Comparison of ENCODE assay signal across 1 cellular context in genomic region chr7:106717997-106718871, GRCh38.
TF ChIP-seq lines count a peak whose summit lies in the region.

No MANE protein-coding gene starts in this region.

TF ChIP-seq in K562, 482 proteins besides CTCF, POLR2A, EP300 and RAD21 (continued from another document and continues in another):
- TF ChIP-seq CHD4 (IDR thresholded peaks at IDR 0.05; ENCODE audit: insufficient read depth, insufficient replicate concordance, low read depth, low read length, poor library complexity, severe bottlenecking) (no peak), RCOR1 (IDR thresholded peaks at IDR 0.05; ENCODE audit: borderline replicate concordance in 1 of 2, low read depth in 2 of 2, low read length in 2 of 2) (peak; percentile 70 to 96; a peak in 3 of 4 replicates), TAF9B (IDR thresholded peaks at IDR 0.05; ENCODE audit: partially characterized antibody) (peak; percentile 80), KLF10 (CRISPR knock-in tag; IDR thresholded peaks at IDR 0.05) (no peak), ETV6 (IDR thresholded peaks at IDR 0.05; ENCODE audit: borderline replicate concordance in 1 of 2, low read depth in 2 of 2, low read length in 1 of 2) (peak in 1 of 2 experiments; percentile 74; a peak in 1 of 4 replicates), ETV6 (CRISPR knock-in tag; IDR thresholded peaks at IDR 0.05; ENCODE audit: borderline replicate concordance) (no peak; the same call in 1 of the 2 replicates), SNAPC5 (CRISPR knock-in tag; IDR thresholded peaks at IDR 0.05) (no peak), SIRT6 (IDR thresholded peaks at IDR 0.05; ENCODE audit: low read depth, low read length) (no peak), HMG20B (CRISPR knock-in tag; IDR thresholded peaks at IDR 0.05) (no peak), OTX1 (CRISPR knock-in tag; IDR thresholded peaks at IDR 0.05) (no peak), ZNF174 (CRISPR knock-in tag; IDR thresholded peaks at IDR 0.05) (no peak), E2F5 (CRISPR knock-in tag; IDR thresholded peaks at IDR 0.05) (no peak), EWSR1 (IDR thresholded peaks at IDR 0.05; ENCODE audit: borderline replicate concordance, low read depth, partially characterized antibody) (no peak), SMAD3 (CRISPR knock-in tag; conservative IDR thresholded peaks at IDR 0.05) (no peak), PCBP2 (IDR thresholded peaks at IDR 0.05; ENCODE audit: low read depth, low read length, poor library complexity, severe bottlenecking) (no peak), SETDB1 (IDR thresholded peaks at IDR 0.05; ENCODE audit: low read length) (no peak), PHF8 (IDR thresholded peaks at IDR 0.05; ENCODE audit: borderline replicate concordance, low read length) (0 out of 2 replicates have a peak, but pooled peaks have one; percentile 12), MCM2 (IDR thresholded peaks at IDR 0.05; ENCODE audit: low read depth) (no peak), MECOM (CRISPR knock-in tag; IDR thresholded peaks at IDR 0.05) (no peak), ZNF140 (CRISPR knock-in tag; IDR thresholded peaks at IDR 0.05) (no peak), ZFP30 (CRISPR knock-in tag; IDR thresholded peaks at IDR 0.05; ENCODE audit: borderline replicate concordance) (no peak), NEUROD1 (IDR thresholded peaks at IDR 0.05; ENCODE audit: borderline replicate concordance, low read depth, low read length, partially characterized antibody) (peak; percentile 89), ZFP1 (CRISPR knock-in tag; IDR thresholded peaks at IDR 0.05) (no peak), STAT6 (CRISPR knock-in tag; IDR thresholded peaks at IDR 0.05) (no peak), ZNF124 (CRISPR knock-in tag; IDR thresholded peaks at IDR 0.05) (no peak), RERE (CRISPR knock-in tag; IDR thresholded peaks at IDR 0.05; ENCODE audit: borderline replicate concordance) (no peak), KAT2B (IDR thresholded peaks at IDR 0.05; ENCODE audit: low read depth, low read length) (no peak), KDM1A (IDR thresholded peaks at IDR 0.05) (peak; percentile 87 to 92), ZNF551 (CRISPR knock-in tag; IDR thresholded peaks at IDR 0.05) (no peak), SMAD4 (CRISPR knock-in tag; conservative IDR thresholded peaks at IDR 0.05) (no peak), COPS2 (conservative IDR thresholded peaks at IDR 0.05) (no peak), HNRNPUL1 (IDR thresholded peaks at IDR 0.05; ENCODE audit: low read length) (no peak), ZBTB34 (CRISPR knock-in tag; IDR thresholded peaks at IDR 0.05) (no peak), SMARCA4 (IDR thresholded peaks at IDR 0.05) (peak; percentile 99), ZNF449 (CRISPR knock-in tag; IDR thresholded peaks at IDR 0.05) (no peak), NFE2 (IDR thresholded peaks at IDR 0.05; ENCODE audit: low read depth) (peak; percentile 84), NFXL1 (CRISPR knock-in tag; IDR thresholded peaks at IDR 0.05) (peak; percentile 43; the same call in 1 of the 2 replicates)
- TF ChIP-seq, protein P1, sequence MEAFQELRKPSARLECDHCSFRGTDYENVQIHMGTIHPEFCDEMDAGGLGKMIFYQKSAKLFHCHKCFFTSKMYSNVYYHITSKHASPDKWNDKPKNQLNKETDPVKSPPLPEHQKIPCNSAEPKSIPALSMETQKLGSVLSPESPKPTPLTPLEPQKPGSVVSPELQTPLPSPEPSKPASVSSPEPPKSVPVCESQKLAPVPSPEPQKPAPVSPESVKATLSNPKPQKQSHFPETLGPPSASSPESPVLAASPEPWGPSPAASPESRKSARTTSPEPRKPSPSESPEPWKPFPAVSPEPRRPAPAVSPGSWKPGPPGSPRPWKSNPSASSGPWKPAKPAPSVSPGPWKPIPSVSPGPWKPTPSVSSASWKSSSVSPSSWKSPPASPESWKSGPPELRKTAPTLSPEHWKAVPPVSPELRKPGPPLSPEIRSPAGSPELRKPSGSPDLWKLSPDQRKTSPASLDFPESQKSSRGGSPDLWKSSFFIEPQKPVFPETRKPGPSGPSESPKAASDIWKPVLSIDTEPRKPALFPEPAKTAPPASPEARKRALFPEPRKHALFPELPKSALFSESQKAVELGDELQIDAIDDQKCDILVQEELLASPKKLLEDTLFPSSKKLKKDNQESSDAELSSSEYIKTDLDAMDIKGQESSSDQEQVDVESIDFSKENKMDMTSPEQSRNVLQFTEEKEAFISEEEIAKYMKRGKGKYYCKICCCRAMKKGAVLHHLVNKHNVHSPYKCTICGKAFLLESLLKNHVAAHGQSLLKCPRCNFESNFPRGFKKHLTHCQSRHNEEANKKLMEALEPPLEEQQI (IDR thresholded peaks at IDR 0.05) = peak; percentile 79
- TF ChIP-seq, protein P2, sequence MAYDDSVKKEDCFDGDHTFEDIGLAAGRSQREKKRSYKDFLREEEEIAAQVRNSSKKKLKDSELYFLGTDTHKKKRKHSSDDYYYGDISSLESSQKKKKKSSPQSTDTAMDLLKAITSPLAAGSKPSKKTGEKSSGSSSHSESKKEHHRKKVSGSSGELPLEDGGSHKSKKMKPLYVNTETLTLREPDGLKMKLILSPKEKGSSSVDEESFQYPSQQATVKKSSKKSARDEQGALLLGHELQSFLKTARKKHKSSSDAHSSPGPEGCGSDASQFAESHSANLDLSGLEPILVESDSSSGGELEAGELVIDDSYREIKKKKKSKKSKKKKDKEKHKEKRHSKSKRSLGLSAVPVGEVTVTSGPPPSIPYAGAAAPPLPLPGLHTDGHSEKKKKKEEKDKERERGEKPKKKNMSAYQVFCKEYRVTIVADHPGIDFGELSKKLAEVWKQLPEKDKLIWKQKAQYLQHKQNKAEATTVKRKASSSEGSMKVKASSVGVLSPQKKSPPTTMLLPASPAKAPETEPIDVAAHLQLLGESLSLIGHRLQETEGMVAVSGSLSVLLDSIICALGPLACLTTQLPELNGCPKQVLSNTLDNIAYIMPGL (CRISPR knock-in tag; IDR thresholded peaks at IDR 0.05) = no peak
- TF ChIP-seq, protein P3, sequence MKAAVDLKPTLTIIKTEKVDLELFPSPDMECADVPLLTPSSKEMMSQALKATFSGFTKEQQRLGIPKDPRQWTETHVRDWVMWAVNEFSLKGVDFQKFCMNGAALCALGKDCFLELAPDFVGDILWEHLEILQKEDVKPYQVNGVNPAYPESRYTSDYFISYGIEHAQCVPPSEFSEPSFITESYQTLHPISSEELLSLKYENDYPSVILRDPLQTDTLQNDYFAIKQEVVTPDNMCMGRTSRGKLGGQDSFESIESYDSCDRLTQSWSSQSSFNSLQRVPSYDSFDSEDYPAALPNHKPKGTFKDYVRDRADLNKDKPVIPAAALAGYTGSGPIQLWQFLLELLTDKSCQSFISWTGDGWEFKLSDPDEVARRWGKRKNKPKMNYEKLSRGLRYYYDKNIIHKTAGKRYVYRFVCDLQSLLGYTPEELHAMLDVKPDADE (conservative IDR thresholded peaks at IDR 0.05; ENCODE audit: control insufficient read depth, low read depth, low read length) = no peak
- TF ChIP-seq, protein P4, sequence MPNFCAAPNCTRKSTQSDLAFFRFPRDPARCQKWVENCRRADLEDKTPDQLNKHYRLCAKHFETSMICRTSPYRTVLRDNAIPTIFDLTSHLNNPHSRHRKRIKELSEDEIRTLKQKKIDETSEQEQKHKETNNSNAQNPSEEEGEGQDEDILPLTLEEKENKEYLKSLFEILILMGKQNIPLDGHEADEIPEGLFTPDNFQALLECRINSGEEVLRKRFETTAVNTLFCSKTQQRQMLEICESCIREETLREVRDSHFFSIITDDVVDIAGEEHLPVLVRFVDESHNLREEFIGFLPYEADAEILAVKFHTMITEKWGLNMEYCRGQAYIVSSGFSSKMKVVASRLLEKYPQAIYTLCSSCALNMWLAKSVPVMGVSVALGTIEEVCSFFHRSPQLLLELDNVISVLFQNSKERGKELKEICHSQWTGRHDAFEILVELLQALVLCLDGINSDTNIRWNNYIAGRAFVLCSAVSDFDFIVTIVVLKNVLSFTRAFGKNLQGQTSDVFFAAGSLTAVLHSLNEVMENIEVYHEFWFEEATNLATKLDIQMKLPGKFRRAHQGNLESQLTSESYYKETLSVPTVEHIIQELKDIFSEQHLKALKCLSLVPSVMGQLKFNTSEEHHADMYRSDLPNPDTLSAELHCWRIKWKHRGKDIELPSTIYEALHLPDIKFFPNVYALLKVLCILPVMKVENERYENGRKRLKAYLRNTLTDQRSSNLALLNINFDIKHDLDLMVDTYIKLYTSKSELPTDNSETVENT (CRISPR knock-in tag; IDR thresholded peaks at IDR 0.05) = no peak
